Comparison of ENCODE assay signal across 8 cellular contexts in genomic region chr3:156605686-156606605, GRCh38. TPM values are rescaled to one million over a fixed set of nuclear protein-coding genes. Genes with fewer than 3 reads are reported as not detected.
DNase-seq lines count a peak whose midpoint lies in the region; ATAC-seq and TF ChIP-seq lines count a peak whose summit lies in the region.

No MANE protein-coding gene starts in this region.

- DNase-seq in Calu3 (peak; percentile 60), SHP77 (lab: John Stamatoyannopoulos, UW) (peak; percentile 36 to 66), erythroblast (lab: John Stamatoyannopoulos, UW) (peak; percentile 32 to 52), mucosa of descending colon (peak in 2 of 3 donors; percentile 19 to 45), NCI-H1417 treated with DMSO at 0.1 percent for 48 hours (lab: John Stamatoyannopoulos, UW) (no peak)

- no peaks in the 10 kb centered on the region for H3K9me3 Mint-ChIP-seq in Calu3 (ENCODE audit: low read depth, unreplicated experiment)

- peaks cover 35% of the 10 kb centered on the region for H3K4me1 Mint-ChIP-seq in Calu3 (ENCODE audit: low read depth, unreplicated experiment)

- CTCF ChIA-PET in Calu3 (lab: Charles Lee): interaction anchor here (0.6 to 1.9 kb wide), 5 partner anchors 22 to 482 kb away, joined by 3 to 9 read pairs (median 3); no protein-coding TSS in a partner anchor

- peaks cover 11% of the 10 kb centered on the region for H3K36me3 Mint-ChIP-seq in Calu3 (ENCODE audit: insufficient read depth, unreplicated experiment)

- BruUV-seq in Calu3 (replicated peaks; lab: Mats Ljungman, UMichigan): no TSS peak

- intact Hi-C loops in Calu3 (cut with micrococcal nuclease; ENCODE audit: unreplicated experiment) (no loop called here), mucosa of descending colon (cut with DNase I, micrococcal nuclease) (no loop called here)

- TF ChIP-seq POLR2A in erythroblast (IDR thresholded peaks at IDR 0.05; ENCODE audit: low read length): peak; percentile 40

- no peaks in the 10 kb centered on the region for H3K9me3 ChIP-seq in mucosa of descending colon

- H3K4me1 ChIP-seq in mucosa of descending colon (ENCODE audit: low read depth) (no peaks in the 10 kb centered on the region), urinary bladder (ENCODE audit: insufficient read depth) (no peaks in the 10 kb centered on the region)

- H3K4me3 ChIP-seq in mucosa of descending colon (no peak overlapping the region), urinary bladder (ENCODE audit: low read depth, low read length) (peak overlapping the region; percentile 38)

- peak overlapping the region; percentile 6 for H3K27ac Mint-ChIP-seq in Calu3 (ENCODE audit: unreplicated experiment)

- H3K4me3 Mint-ChIP-seq in Calu3 (ENCODE audit: low read depth, unreplicated experiment): peak overlapping the region; percentile 72

- TF ChIP-seq CTCF in Calu3 (IDR thresholded peaks at IDR 0.05; ENCODE audit: unreplicated experiment) (no peak), mucosa of descending colon (IDR thresholded peaks at IDR 0.05) (no peak)

- ATAC-seq in HG02571 (IDR thresholded peaks at IDR 0.05; ENCODE audit: unreplicated experiment) (peak; percentile 40), mucosa of descending colon (peak; percentile 81), HG02588 (IDR thresholded peaks at IDR 0.05; ENCODE audit: unreplicated experiment) (no peak)

- H3K27ac ChIP-seq in urinary bladder (ENCODE audit: low read depth): no peak overlapping the region

- 5% methylated on average over 37 of the region's 37 CpGs for WGBS in urinary bladder

- H3K27me3 Mint-ChIP-seq in Calu3 (ENCODE audit: unreplicated experiment): no peaks in the 10 kb centered on the region

- H3K36me3 ChIP-seq in mucosa of descending colon (ENCODE audit: low read depth) (no peaks in the 10 kb centered on the region), urinary bladder (ENCODE audit: insufficient read depth) (no peaks in the 10 kb centered on the region)

RNA-seq across cellular contexts. Expression of gene SSR3, which starts 51.0 kb away (rescaled TPM):
- total RNA-seq in Calu3 (2022): 287 and 312 TPM in 2 replicates
- 100 to 1,000 TPM in 2 of 3 donors, 10 to 100 TPM in 1; 97.9 to 125 (median 123) TPM for total RNA-seq in mucosa of descending colon
- total RNA-seq in urinary bladder: 128 TPM
- polyA plus RNA-seq in urinary bladder: 68.0 TPM
